In genomic region chr5:174134545-174134944, GRCh38 we compare ENCODE assay signal across 25 cellular contexts.
DNase-seq lines count a peak whose midpoint lies in the region; ATAC-seq, FAIRE-seq and TF ChIP-seq lines count a peak whose summit lies in the region.
"Had no signal": no experiment of that assay in that cellular context is flagged by ENCODE, and none has a peak within 500 bp of the region (broad histone marks: within the 10 kb centered on the region; RNA-seq: fewer than 3 reads in every experiment).

No MANE protein-coding gene starts in this region.

- H4K20me1 ChIP-seq in K562 (replicated peaks; ENCODE audit: control insufficient read depth, insufficient read depth, low read length), result no peaks in the 10 kb centered on the region
- H4K20me1 ChIP-seq in Karpas-422 (ENCODE audit: insufficient read depth, low read depth, low read length), result no peaks in the 10 kb centered on the region
- H4K20me1 ChIP-seq: BLaER1 treated with 17β-estradiol and CSF1 and Interleukin-3, amounts not matched to agents 10 nM and 100 nM had no signal

- intact Hi-C loops in K562 (cut with micrococcal nuclease), result no loop called here

- no peak overlapping the region for H3K27ac Mint-ChIP-seq in T-helper 17 cell
- H3K27ac Mint-ChIP-seq: CD14-positive monocyte; CD4-positive, alpha-beta T cell; CD8-positive, alpha-beta memory T cell; H9 had no signal

- BruUV-seq in K562 (replicated peaks; lab: Mats Ljungman, UMichigan), result no TSS peak

- no peak for TF ChIP-seq EP300 in K562 (IDR thresholded peaks at IDR 0.05; ENCODE audit: low read length)

- no peaks in the 10 kb centered on the region for H3K9me1 ChIP-seq in K562 (ENCODE audit: control insufficient read depth, insufficient read depth, low read length)

- no peaks in the 10 kb centered on the region for H3K4me1 Mint-ChIP-seq in T-helper 17 cell
- H3K4me1 Mint-ChIP-seq: CD14-positive monocyte; CD8-positive, alpha-beta memory T cell; H9 had no signal

- TF ChIP-seq POLR2A in K562 (conservative IDR thresholded peaks at IDR 0.05), result no peak

- no peak overlapping the region for H3K4me2 ChIP-seq in K562 (ENCODE audit: insufficient read depth, low read length)
- H3K4me2 ChIP-seq in Karpas-422 (ENCODE audit: low read depth, low read length, poor library complexity, severe bottlenecking), result no peak overlapping the region
- H3K4me2 ChIP-seq: A549; BLaER1 treated with 17β-estradiol and CSF1 and Interleukin-3, amounts not matched to agents 10 nM and 100 nM had no signal

- no peak for DNase-seq in HTR-8/SVneo (ENCODE audit: insufficient read length, low spot score)
- DNase-seq in K562 (ENCODE audit: extremely low read depth in 1 of 4, low spot score in 3 of 4), result no peak
- no peak for DNase-seq in T-helper 17 cell
- DNase-seq in GM13977 (ENCODE audit: low spot score), result no peak
- DNase-seq in Karpas-422, result no peak
- DNase-seq: 8988T; ACHN; AML-193; BE2C; CD4-positive, alpha-beta T cell; CD8-positive, alpha-beta memory T cell; DMS 273 treated with DMSO at 0.1 percent for 48 hours; DMS79; EL; GDM1; GM23248; H9 had no signal

- no peaks in the 10 kb centered on the region for H3K9me3 ChIP-seq in HEK293 (ENCODE audit: control insufficient read depth, insufficient read depth, low read depth, low read length)
- H3K9me3 ChIP-seq in K562 (replicated peaks; ENCODE audit: control insufficient read depth, insufficient read depth, low read depth, low read length), result no peaks in the 10 kb centered on the region
- no peaks in the 10 kb centered on the region for H3K9me3 ChIP-seq in T-helper 17 cell (ENCODE audit: control insufficient read depth, low read length, poor library complexity, severe bottlenecking)
- no peaks in the 10 kb centered on the region for H3K9me3 ChIP-seq in Karpas-422 (ENCODE audit: low read length)
- H3K9me3 ChIP-seq: A549, BE2C had no signal

- H3K36me3 ChIP-seq in HEK293 (ENCODE audit: control insufficient read depth in 2 of 2, insufficient read depth in 1 of 2, low read length in 2 of 2) (no peaks in the 10 kb centered on the region), K562 (ENCODE audit: control insufficient read depth, insufficient read depth, low read length) (no peaks in the 10 kb centered on the region), Karpas-422 (ENCODE audit: insufficient read depth, low read length) (no peaks in the 10 kb centered on the region)
- H3K36me3 ChIP-seq: BE2C; BLaER1 treated with 17β-estradiol and CSF1 and Interleukin-3, amounts not matched to agents 10 nM and 100 nM had no signal

- H3K9me2 ChIP-seq in Karpas-422 (replicated peaks; ENCODE audit: insufficient read depth, low read length), result no peaks in the 10 kb centered on the region

- ATAC-seq in K562, result no peak
- ATAC-seq in T-helper 17 cell, result no peak
- ATAC-seq: A549, HCT116 had no signal

- H2AFZ ChIP-seq in K562 (ENCODE audit: low read depth, low read length), result no peak overlapping the region
- no peak overlapping the region for H2AFZ ChIP-seq in Karpas-422 (ENCODE audit: low read length)
- H2AFZ ChIP-seq: GM23248 had no signal

- H3K27me3 ChIP-seq in K562 (ENCODE audit: control insufficient read depth in 2 of 2, insufficient read depth in 2 of 2, low read length in 2 of 2) (peaks cover 9 to 12% of the 10 kb centered on the region in 2 experiments; a peak in 3 of 5 replicates), Karpas-422 (ENCODE audit: low read length) (no peaks in the 10 kb centered on the region)
- H3K27me3 ChIP-seq: BE2C; BLaER1 treated with 17β-estradiol and CSF1 and Interleukin-3, amounts not matched to agents 10 nM and 100 nM had no signal

- POLR2A ChIA-PET in HEK293 (lab: Yijun Ruan, JAX), result no interaction called here
- POLR2A ChIA-PET in K562 (lab: Yijun Ruan, JAX), result no interaction called here

- 0% methylated on average over 1 of the region's 1 CpG for WGBS in K562 (ENCODE audit: insufficient coverage, low coverage, missing lambda C conversion rate)

- in situ Hi-C loops in K562 (cut with MboI), result no loop called here
- in situ Hi-C loops in GM13977 (cut with MboI; ENCODE audit: low pct_unique_long_range_greater_than_20kb, low sequenced_read_pairs, unreplicated experiment), result no loop called here

- FAIRE-seq in HTR-8/SVneo (lab: Jason Lieb, UNC), result peak; percentile 26
- no peak for FAIRE-seq in K562 (lab: Jason Lieb, UNC)
- FAIRE-seq: A549, D721Med, GM12891, GM19239 had no signal

- H3K27ac ChIP-seq in HEK293 (ENCODE audit: extremely low read depth, low read depth, low read length) (no peak overlapping the region), K562 (ENCODE audit: extremely low read depth, low read depth, low read length) (no peak overlapping the region), Karpas-422 (ENCODE audit: low read length) (no peak overlapping the region)
- H3K27ac ChIP-seq: A549; BLaER1 treated with 17β-estradiol and CSF1 and Interleukin-3, amounts not matched to agents 10 nM and 100 nM; GM23248 had no signal

- H3K36me3 Mint-ChIP-seq in T-helper 17 cell (ENCODE audit: low read depth), result no peaks in the 10 kb centered on the region
- H3K36me3 Mint-ChIP-seq: CD14-positive monocyte; CD8-positive, alpha-beta memory T cell had no signal

- H3K27me3 Mint-ChIP-seq in T-helper 17 cell, result no peaks in the 10 kb centered on the region
- H3K27me3 Mint-ChIP-seq: CD4-positive, alpha-beta T cell; CD8-positive, alpha-beta memory T cell had no signal

- CTCF ChIA-PET in HEK293 (lab: Yijun Ruan, JAX), result no interaction called here
- CTCF ChIA-PET in K562 (lab: Yijun Ruan, JAX; ENCODE audit: low intra/inter-chr PET ratio), result no interaction called here

- H3K4me3 ChIP-seq in HEK293 (ENCODE audit: low read depth, low read length) (no peak overlapping the region), K562 (no peak overlapping the region), Karpas-422 (ENCODE audit: low read length) (no peak overlapping the region)
- H3K4me3 ChIP-seq: A549; BLaER1 treated with 17β-estradiol and CSF1 and Interleukin-3, amounts not matched to agents 10 nM and 100 nM; GM23248 had no signal

- H3K4me1 ChIP-seq in HEK293 (ENCODE audit: control insufficient read depth, insufficient read depth, low read length), result no peaks in the 10 kb centered on the region
- no peaks in the 10 kb centered on the region for H3K4me1 ChIP-seq in K562 (replicated peaks in 1 of 2; ENCODE audit: control insufficient read depth in 2 of 2, insufficient read depth in 2 of 2, low read length in 2 of 2)
- no peaks in the 10 kb centered on the region for H3K4me1 ChIP-seq in Karpas-422 (ENCODE audit: low read length)
- H3K4me1 ChIP-seq: A549; BE2C; BLaER1 treated with 17β-estradiol and CSF1 and Interleukin-3, amounts not matched to agents 10 nM and 100 nM had no signal

- TF ChIP-seq CTCF in HEK293 (tag by site-specific recombination; IDR thresholded peaks at IDR 0.05) (no peak), K562 (IDR thresholded peaks at IDR 0.05 in 2 of 3, conservative IDR thresholded peaks at IDR 0.05 in 1 of 3; ENCODE audit: insufficient read depth in 2 of 3, low read depth in 1 of 3, low read length in 3 of 3) (no peak), GM13977 (IDR thresholded peaks at IDR 0.05; ENCODE audit: extremely low read depth, insufficient read depth, missing control alignments) (no peak)

- no peak overlapping the region for H3K9ac ChIP-seq in K562 (ENCODE audit: insufficient read depth in 1 of 2, low read depth in 2 of 2, low read length in 2 of 2)
- H3K9ac ChIP-seq in Karpas-422 (ENCODE audit: low read length), result no peak overlapping the region
- H3K9ac ChIP-seq: BLaER1 treated with 17β-estradiol and CSF1 and Interleukin-3, amounts not matched to agents 10 nM and 100 nM; GM23248 had no signal

- H3K4me3 Mint-ChIP-seq in T-helper 17 cell, result no peak overlapping the region
- H3K4me3 Mint-ChIP-seq: CD14-positive monocyte; CD4-positive, alpha-beta T cell; CD8-positive, alpha-beta memory T cell; H9 had no signal

- H3K79me2 ChIP-seq in K562 (ENCODE audit: control insufficient read depth, insufficient read depth, low read length) (no peaks in the 10 kb centered on the region), Karpas-422 (ENCODE audit: low read length) (no peaks in the 10 kb centered on the region)

- no peak for TF ChIP-seq RAD21 in K562 (CRISPR knock-in tag; conservative IDR thresholded peaks at IDR 0.05 in 1 of 2, IDR thresholded peaks at IDR 0.05 in 1 of 2)

TF ChIP-seq in HEK293, 187 proteins besides CTCF, POLR2A, EP300 and RAD21 (continues in another document):
- TF ChIP-seq KLF1 (tag by site-specific recombination; IDR thresholded peaks at IDR 0.05), result no peak
- TF ChIP-seq ZNF707 (tag by site-specific recombination; IDR thresholded peaks at IDR 0.05), result 0 out of 2 replicates have a peak, but pooled peaks have one; percentile 28
- TF ChIP-seq ZNF777 (tag by site-specific recombination; IDR thresholded peaks at IDR 0.05; ENCODE audit: borderline replicate concordance), result 0 out of 2 replicates have a peak, but pooled peaks have one; percentile 11
- TF ChIP-seq ZNF366 (tag by site-specific recombination; conservative IDR thresholded peaks at IDR 0.05), result peak; percentile 97
- peak; percentile 100 for TF ChIP-seq ZBTB17 (tag by site-specific recombination; IDR thresholded peaks at IDR 0.05)

TF ChIP-seq in K562, 482 proteins besides CTCF, POLR2A, EP300 and RAD21 (continues in another document):
- TF ChIP-seq JUN (IDR thresholded peaks at IDR 0.05; ENCODE audit: borderline replicate concordance, low read depth, low read length) (no peak), JUN (CRISPR knock-in tag; IDR thresholded peaks at IDR 0.05; ENCODE audit: borderline replicate concordance) (no peak), MTF1 (CRISPR knock-in tag; IDR thresholded peaks at IDR 0.05; ENCODE audit: borderline replicate concordance) (no peak), BCLAF1 (IDR thresholded peaks at IDR 0.05; ENCODE audit: borderline replicate concordance in 1 of 2, control insufficient read depth in 1 of 2, low read depth in 2 of 2, low read length in 1 of 2) (0 out of 4 replicates have a peak, but pooled peaks of 1 of the 2 experiments have one; percentile 39)

Comparison
In these comparisons a context has a peak if more than half of its experiments do, and no peak if none do; other contexts are left out.
1. Of the 44 proteins assayed by ChIP-seq in both K562 and HEK293: peak only in K562: none; only in HEK293: ZBTB17 and ZNF707; in both: none; in neither: 42.